Comparison of ENCODE assay signal across 13 cellular contexts in genomic region chr18:62555135-62555534, GRCh38. TPM values are rescaled to one million over a fixed set of nuclear protein-coding genes. Genes with fewer than 3 reads are reported as not detected.
DNase-seq lines count a peak whose midpoint lies in the region; ATAC-seq, FAIRE-seq and TF ChIP-seq lines count a peak whose summit lies in the region.
"Had no signal": no experiment of that assay in that cellular context is flagged by ENCODE, and none has a peak within 500 bp of the region (broad histone marks: within the 10 kb centered on the region; RNA-seq: fewer than 3 reads in every experiment).

No MANE protein-coding gene starts in this region.

- H3K9me3 ChIP-seq in adipocyte (ENCODE audit: control insufficient read depth, low read length) = no peaks in the 10 kb centered on the region
- no peaks in the 10 kb centered on the region for H3K9me3 ChIP-seq in keratinocyte (ENCODE audit: control insufficient read depth, low read depth, low read length)
- no peaks in the 10 kb centered on the region for H3K9me3 ChIP-seq in T-helper 17 cell (ENCODE audit: control insufficient read depth, low read length, poor library complexity, severe bottlenecking)
- H3K9me3 ChIP-seq: Caco-2 had no signal

- DNase-seq in GM12891 (ENCODE audit: insufficient read length, low spot score) (no peak), LHCN-M2 (ENCODE audit: low read depth) (peak; percentile 33), adipocyte (ENCODE audit: low read depth) (peak; percentile 7), keratinocyte (ENCODE audit: low read depth, low spot score) (peak; percentile 21), medulla oblongata (ENCODE audit: extremely low spot score) (no peak), T-helper 17 cell (no peak)
- DNase-seq: Caco-2, NCI-H1417, SHP77 treated with DMSO at 0.1 percent for 48 hours, WERI-Rb-1 had no signal

- no peak overlapping the region for H3K4me3 Mint-ChIP-seq in T-helper 17 cell

- TF ChIP-seq CTCF in keratinocyte (optimal IDR thresholded peaks at IDR 0.05 in 1 of 3, IDR thresholded peaks at IDR 0.05 in 1 of 3, conservative IDR thresholded peaks at IDR 0.05 in 1 of 3; ENCODE audit: extremely low read depth in 1 of 3, insufficient read depth in 2 of 3, low read length in 3 of 3) = no peak

- H3K4me2 ChIP-seq in keratinocyte (ENCODE audit: control insufficient read depth, extremely low read depth, insufficient read depth, low read depth, low read length) = peak overlapping the region; percentile 34

- H3K4me1 Mint-ChIP-seq in T-helper 17 cell = peaks cover 34% of the 10 kb centered on the region

- H3K9ac ChIP-seq in adipocyte (ENCODE audit: low read length) (no peak overlapping the region), keratinocyte (ENCODE audit: control insufficient read depth, extremely low read depth, insufficient read depth, low read length) (no peak overlapping the region)

- H3K9me1 ChIP-seq in keratinocyte (ENCODE audit: control insufficient read depth, extremely low read depth, insufficient read depth, low read length) = no peaks in the 10 kb centered on the region

- dilution Hi-C loops in keratinocyte (cut with MboI; ENCODE audit: extremely low pct_ligation_motif_present, low sequenced_read_pairs) = no loop called here

- no peaks in the 10 kb centered on the region for H3K27me3 ChIP-seq in adipocyte (replicated peaks; ENCODE audit: control insufficient read depth, insufficient read depth, low read length)
- H3K27me3 ChIP-seq in keratinocyte (ENCODE audit: control insufficient read depth, extremely low read depth, insufficient read depth, low read length) = no peaks in the 10 kb centered on the region
- H3K27me3 ChIP-seq: cardiac muscle cell had no signal

- peaks cover 18% of the 10 kb centered on the region for H3K36me3 Mint-ChIP-seq in T-helper 17 cell (ENCODE audit: low read depth)

- H3K79me2 ChIP-seq in keratinocyte (ENCODE audit: control insufficient read depth, insufficient read depth, low read length) = no peaks in the 10 kb centered on the region

- H3K36me3 ChIP-seq in adipocyte (ENCODE audit: control insufficient read depth, insufficient read depth, low read length, severe bottlenecking) (peaks cover 69% of the 10 kb centered on the region), keratinocyte (ENCODE audit: control insufficient read depth in 2 of 2, extremely low read depth in 1 of 2, insufficient read depth in 2 of 2, low read length in 2 of 2) (peaks cover 10 to 11% of the 10 kb centered on the region in 2 experiments)

- FAIRE-seq in GM12891 (lab: Jason Lieb, UNC) (peak; percentile 54), keratinocyte (lab: Jason Lieb, UNC) (no peak)

- no peaks in the 10 kb centered on the region for H3K27me3 Mint-ChIP-seq in T-helper 17 cell

- H3K4me3 ChIP-seq in adipocyte (ENCODE audit: low read length) (no peak overlapping the region), keratinocyte (ENCODE audit: control insufficient read depth in 2 of 3, extremely low read depth in 1 of 3, insufficient read depth in 2 of 3, low read depth in 1 of 3, low read length in 3 of 3) (no peak overlapping the region)
- H3K4me3 ChIP-seq: cardiac muscle cell had no signal

- no peak overlapping the region for H2AFZ ChIP-seq in keratinocyte (ENCODE audit: control insufficient read depth, low read length)

- H3K27ac Mint-ChIP-seq in T-helper 17 cell = no peak overlapping the region

- TF ChIP-seq POLR2A in GM12891 (IDR thresholded peaks at IDR 0.05; ENCODE audit: low read depth, low read length) (no peak), GM18505 (IDR thresholded peaks at IDR 0.05; ENCODE audit: borderline replicate concordance, extremely low read depth, insufficient read depth, insufficient read length) (no peak)

- ATAC-seq in T-helper 17 cell (no peak), GM18505 (IDR thresholded peaks at IDR 0.05; ENCODE audit: unreplicated experiment) (no peak)

- H3K4me1 ChIP-seq in adipocyte (ENCODE audit: control insufficient read depth, insufficient read depth, low read length) (no peaks in the 10 kb centered on the region), keratinocyte (ENCODE audit: control insufficient read depth, extremely low read depth, insufficient read depth, low read length) (peaks cover 11% of the 10 kb centered on the region)
- H3K4me1 ChIP-seq: Caco-2 had no signal

- H3K27ac ChIP-seq in keratinocyte (ENCODE audit: control insufficient read depth, insufficient read depth, low read length) = peak overlapping the region; percentile 37
- H3K27ac ChIP-seq: cardiac muscle cell, epithelial cell of prostate, WERI-Rb-1 had no signal

- H4K20me1 ChIP-seq in keratinocyte (ENCODE audit: control insufficient read depth, extremely low read depth, insufficient read depth, low read length) = no peaks in the 10 kb centered on the region

TF ChIP-seq in GM12891, 5 proteins besides CTCF, POLR2A, EP300 and RAD21:
- TF ChIP-seq SPI1 (IDR thresholded peaks at IDR 0.05; ENCODE audit: low read depth, low read length) = no peak
- no peak for TF ChIP-seq POU2F2 (IDR thresholded peaks at IDR 0.05; ENCODE audit: low read depth, low read length)
- no peak for TF ChIP-seq PAX5 (IDR thresholded peaks at IDR 0.05; ENCODE audit: insufficient read depth, low read length, severe bottlenecking)
- TF ChIP-seq TAF1 (IDR thresholded peaks at IDR 0.05; ENCODE audit: low read depth, low read length) = no peak
- TF ChIP-seq POLR2AphosphoS5 (IDR thresholded peaks at IDR 0.05; ENCODE audit: low read depth, low read length) = no peak
TF ChIP-seq in GM12891: peak in this region for 0.

RNA-seq across cellular contexts. Expression of gene ZCCHC2, which starts 32.3 kb away (rescaled TPM):
- polyA plus RNA-seq in GM12891 (2012; ENCODE audit: low read depth, missing spikeins) = 7.7 TPM
- 1.7 and 2.5 TPM in 2 replicates for total RNA-seq in LHCN-M2 (2014; rRNA removed)
- 1.4 TPM for polyA plus RNA-seq in LHCN-M2 (2012)
- 12.9 to 15.3 TPM (median 14.1 TPM) in 3 replicates for polyA plus RNA-seq in keratinocyte
- polyA plus RNA-seq in keratinocyte (2011; ENCODE audit: low read depth) = 21.1 TPM
- 7.0 and 11.5 TPM in 2 replicates for polyA plus RNA-seq in keratinocyte (2011; cell fraction: cytosol; rRNA removed)
- polyA plus RNA-seq in keratinocyte (2011; cell fraction: nucleus; rRNA removed) = 23.1 and 23.7 TPM in 2 replicates
- 9.5 and 9.9 TPM in 2 replicates for polyA plus RNA-seq in keratinocyte (2012; ENCODE audit: low replicate concordance)
- polyA minus RNA-seq in keratinocyte = 32.2 to 38.2 TPM (median 32.3 TPM) in 3 replicates
- polyA minus RNA-seq in keratinocyte (2011; cell fraction: cytosol; rRNA and poly(A)+ RNA removed) = 12.7 TPM
- 19.5 and 36.0 TPM in 2 replicates for polyA minus RNA-seq in keratinocyte (2011; cell fraction: nucleus; rRNA and poly(A)+ RNA removed)
- 10 to 100 TPM; 69.3 to 71.5 TPM for total RNA-seq in T-helper 17 cell

Comparison
In these comparisons a context has a peak if more than half of its experiments do, and no peak if none do; other contexts are left out.
1. DNase-seq: peak in LHCN-M2 (single experiment), adipocyte (single experiment) and keratinocyte (single experiment); none in GM12891 (single experiment), medulla oblongata (single experiment) and T-helper 17 cell (0 of 3).
2. RNA of gene ZCCHC2, which starts 32.3 kb away (total RNA-seq): 69.3 to 71.5 TPM in T-helper 17 cell; 1.7 to 2.5 TPM in LHCN-M2; every median in the first group is over 10 times any median in the second.